In the genomic region with DNA sequence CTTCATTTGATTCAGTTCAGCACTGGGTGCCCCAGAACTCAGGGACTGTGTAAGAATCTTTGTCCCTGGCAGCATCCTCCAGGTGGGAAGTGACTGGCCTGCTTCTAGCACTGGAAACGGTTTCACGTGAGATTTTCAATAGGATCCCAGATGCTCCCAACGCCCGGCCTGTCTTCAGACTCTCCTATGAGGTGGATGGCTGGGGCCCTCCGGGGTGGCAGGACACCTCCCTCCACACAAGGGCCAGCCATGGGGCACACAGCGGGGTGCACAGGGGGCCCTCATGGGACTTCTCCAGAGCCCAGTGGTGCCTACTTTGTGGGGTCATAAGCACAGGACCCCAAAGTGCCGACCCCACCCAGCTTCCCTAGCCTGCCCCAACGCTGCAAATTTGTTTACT, we compare ENCODE assay signal across 22 cellular contexts.
"Had no signal": no experiment of that assay in that cellular context is flagged by ENCODE, and none has a peak within 500 bp of the region (broad histone marks: within the 10 kb centered on the region; RNA-seq: fewer than 3 reads in every experiment).

No MANE protein-coding gene starts in this region.

- H3K36me3 ChIP-seq: sigmoid colon, spleen, suprapubic skin, thyroid gland had no signal

- H3K4me3 ChIP-seq: dorsolateral prefrontal cortex, mucosa of descending colon, sigmoid colon, skin epidermis, spleen, suprapubic skin, thyroid gland had no signal

- H3K27me3 ChIP-seq: foreskin keratinocyte, sigmoid colon, suprapubic skin, thyroid gland had no signal

- H3K9me3 ChIP-seq: mucosa of descending colon, sigmoid colon, spleen, suprapubic skin, thyroid gland had no signal

- DNase-seq: cerebellar nuclear complex; cortex of kidney; dorsolateral prefrontal cortex; effector CD4-positive, alpha-beta T cell; foreskin keratinocyte; glutamatergic neuron; hypothalamus; immature natural killer cell; islet precursor cell; kidney glomerular epithelial cell; mesenchymal stem cell; naive B cell; spleen; stimulated activated CD4-positive, alpha-beta T cell treated with anti-CD3 and anti-CD28 coated beads, Interleukin-4, amount 100 ng/mL, for 4 hours; stimulated activated naive B cell treated with anti-CD40 and anti-IgM and Interleukin-4, amounts not matched to agents 10 μg/mL and 1 μg/mL and 100 μg/mL, for 72 hours; trophoblast cell had no signal

- H3K4me1 ChIP-seq: foreskin keratinocyte, parathyroid adenoma, spleen, suprapubic skin had no signal

- H3K27ac ChIP-seq: foreskin keratinocyte, parathyroid adenoma, spleen, suprapubic skin, thyroid gland had no signal

- ATAC-seq: foreskin keratinocyte; stimulated activated naive B cell treated with anti-CD40 and anti-IgM and Interleukin-4, amounts not matched to agents 10 μg/mL and 1 μg/mL and 100 μg/mL, for 72 hours had no signal
